In the genomic region with DNA sequence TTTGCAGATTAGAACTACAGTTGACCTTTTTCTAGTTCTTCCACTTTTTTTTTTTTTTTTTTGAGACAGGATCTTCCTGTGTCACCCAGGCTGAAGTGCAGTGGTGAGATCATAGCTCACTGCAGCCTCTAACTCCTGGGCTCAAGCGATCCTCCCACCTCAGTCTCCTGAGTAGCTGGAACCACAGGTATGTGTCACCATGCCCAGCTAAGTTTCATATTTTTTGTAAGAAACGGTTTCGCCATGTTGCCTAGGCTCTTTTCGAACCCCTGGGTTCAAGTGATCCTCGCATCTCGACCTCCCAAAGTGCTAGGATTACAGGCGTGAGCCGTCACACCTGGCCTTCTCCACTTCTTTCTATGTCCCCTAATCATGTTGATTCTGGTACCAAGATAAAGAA, we compare ENCODE assay signal across 12 cellular contexts. TPM values are rescaled to one million over a fixed set of nuclear protein-coding genes. Genes with fewer than 3 reads are reported as not detected.
DNase-seq lines count a peak whose midpoint lies in the region; ATAC-seq, FAIRE-seq and TF ChIP-seq lines count a peak whose summit lies in the region.
"Had no signal": no experiment of that assay in that cellular context is flagged by ENCODE, and none has a peak within 500 bp of the region (broad histone marks: within the 10 kb centered on the region; RNA-seq: fewer than 3 reads in every experiment).

No MANE protein-coding gene starts in this region.

- peaks cover 93% of the 10 kb centered on the region for H3K4me1 Mint-ChIP-seq in activated CD4-positive, alpha-beta memory T cell treated with anti-CD3 and anti-CD28 coated beads for 36 hours (ENCODE audit: low read depth)
- H3K4me1 Mint-ChIP-seq in effector memory CD8-positive, alpha-beta T cell (ENCODE audit: low read depth in 2 of 2), result peaks cover 52 to 76% of the 10 kb centered on the region in 2 donors

- H3K36me3 ChIP-seq in small intestine (ENCODE audit: control insufficient read depth in 2 of 2, insufficient read depth in 2 of 2, low read length in 2 of 2), result no peaks in the 10 kb centered on the region
- H3K36me3 ChIP-seq: right lobe of liver, stomach had no signal

- no peak overlapping the region for H3K27ac ChIP-seq in small intestine (ENCODE audit: low read depth in 1 of 2, low read length in 1 of 2)
- H3K27ac ChIP-seq: right lobe of liver had no signal

- TF ChIP-seq CTCF in omental fat pad (IDR thresholded peaks at IDR 0.05), result no peak

- WGBS in small intestine, 3 donors, result 93 to 95% (median 94%) methylated on average over 8 of the region's 8 CpGs

- no peaks in the 10 kb centered on the region for H3K4me1 ChIP-seq in small intestine (ENCODE audit: control insufficient read depth in 2 of 2, insufficient read depth in 1 of 2, low read depth in 1 of 2, low read length in 1 of 2)

- DNase-seq in stimulated activated CD4-positive, alpha-beta T cell treated with anti-CD3 and anti-CD28 coated beads, Interleukin-15, amount 100 ng/mL, for 24 hours, result peak; percentile 51
- DNase-seq in stimulated activated CD4-positive, alpha-beta T cell treated with anti-CD3 and anti-CD28 coated beads, Interleukin-4, amount 100 ng/mL, for 1 hour, result no peak
- DNase-seq in activated CD4-positive, alpha-beta memory T cell treated with anti-CD3 and anti-CD28 coated beads for 36 hours, result peak; percentile 75
- DNase-seq in effector memory CD8-positive, alpha-beta T cell, result no peak
- DNase-seq in effector CD4-positive, alpha-beta T cell, result no peak
- no peak for DNase-seq in omental fat pad (ENCODE audit: low spot score)
- no peak for DNase-seq in frontal cortex (ENCODE audit: low spot score in 2 of 2)
- DNase-seq in small intestine, result no peak
- DNase-seq: DMS79, NCI-H187, stomach had no signal

- CTCF ChIA-PET in activated CD4-positive, alpha-beta memory T cell treated with anti-CD3 and anti-CD28 coated beads for 36 hours (lab: Charles Lee), result interaction anchor here (0.9 to 2.8 kb wide), 29 partner anchors 7 to 328 kb away, joined by 3 to 45 read pairs (median 7); partner anchors contain the start of gene DTWD2

- intact Hi-C loops in activated CD4-positive, alpha-beta memory T cell treated with anti-CD3 and anti-CD28 coated beads for 36 hours (cut with micrococcal nuclease), result loop anchor here (5.0 kb wide), 1 partner anchor 329 kb away; the partner anchor contains the start of gene DTWD2

- peak overlapping the region; percentile 30 for H3K4me3 Mint-ChIP-seq in activated CD4-positive, alpha-beta memory T cell treated with anti-CD3 and anti-CD28 coated beads for 36 hours
- H3K4me3 Mint-ChIP-seq in effector memory CD8-positive, alpha-beta T cell, result peak overlapping the region in 1 of 2 donors; percentile 64

- H3K36me3 Mint-ChIP-seq in activated CD4-positive, alpha-beta memory T cell treated with anti-CD3 and anti-CD28 coated beads for 36 hours, result peaks cover 10% of the 10 kb centered on the region
- peaks cover 12% of the 10 kb centered on the region for H3K36me3 Mint-ChIP-seq in effector memory CD8-positive, alpha-beta T cell (ENCODE audit: insufficient read depth)

- H3K27ac Mint-ChIP-seq in activated CD4-positive, alpha-beta memory T cell treated with anti-CD3 and anti-CD28 coated beads for 36 hours, result peak overlapping the region; percentile 89
- peak overlapping the region; percentile 29 to 92 for H3K27ac Mint-ChIP-seq in effector memory CD8-positive, alpha-beta T cell

- no peaks in the 10 kb centered on the region for H3K27me3 ChIP-seq in small intestine (ENCODE audit: control insufficient read depth in 2 of 2, insufficient read depth in 2 of 2, low read length in 2 of 2)
- H3K27me3 ChIP-seq: right lobe of liver, stomach had no signal

- no peaks in the 10 kb centered on the region for H3K9me3 Mint-ChIP-seq in activated CD4-positive, alpha-beta memory T cell treated with anti-CD3 and anti-CD28 coated beads for 36 hours
- H3K9me3 Mint-ChIP-seq in effector memory CD8-positive, alpha-beta T cell, result no peaks in the 10 kb centered on the region

- H3K27me3 Mint-ChIP-seq in activated CD4-positive, alpha-beta memory T cell treated with anti-CD3 and anti-CD28 coated beads for 36 hours, result no peaks in the 10 kb centered on the region
- no peaks in the 10 kb centered on the region for H3K27me3 Mint-ChIP-seq in effector memory CD8-positive, alpha-beta T cell

- FAIRE-seq in frontal cortex (lab: Jason Lieb, UNC) (no peak), small intestine (lab: Jason Lieb, UNC) (no peak)

- ATAC-seq in effector memory CD8-positive, alpha-beta T cell (replicated peaks), result peak; percentile 18
- ATAC-seq in omental fat pad (ENCODE audit: low FRiP score), result no peak

- H3K9me3 ChIP-seq in small intestine (ENCODE audit: control insufficient read depth, low read depth), result no peaks in the 10 kb centered on the region
- H3K9me3 ChIP-seq: right lobe of liver, stomach had no signal

- H3K4me3 ChIP-seq in small intestine (ENCODE audit: low read depth in 1 of 2, low read length in 2 of 2), result no peak overlapping the region
- H3K4me3 ChIP-seq: right lobe of liver, stomach had no signal

- POLR2A ChIA-PET in activated CD4-positive, alpha-beta memory T cell treated with anti-CD3 and anti-CD28 coated beads for 36 hours (lab: Charles Lee), result interaction anchor here (0.9 to 2.4 kb wide), 12 partner anchors 9 to 96 kb away, joined by 3 to 8 read pairs (median 4); no protein-coding TSS in a partner anchor

RNA-seq across cellular contexts. Expression of gene TNFAIP8, which starts 39.7 kb away (rescaled TPM):
- total RNA-seq in activated CD4-positive, alpha-beta memory T cell treated with anti-CD3 and anti-CD28 coated beads for 36 hours, result 100 to 1,000 TPM; 153 to 159 TPM
- total RNA-seq in omental fat pad, result 100 to 1,000 TPM in 1 of 4 donors, 10 to 100 TPM in 3; 24.4 to 106 (median 75.0) TPM
- 2.9 TPM for total RNA-seq in frontal cortex
- 10 to 100 TPM in 2 of 3 donors, 1 to 10 TPM in 1; 8.5 to 11.6 (median 10.3) TPM for polyA plus RNA-seq in small intestine

Comparison
In these comparisons a context has a peak if more than half of its experiments do, and no peak if none do; other contexts are left out.
1. DNase-seq: peak in stimulated activated CD4-positive, alpha-beta T cell treated with anti-CD3 and anti-CD28 coated beads, Interleukin-15, amount 100 ng/mL, for 24 hours (single experiment) and activated CD4-positive, alpha-beta memory T cell treated with anti-CD3 and anti-CD28 coated beads for 36 hours (single experiment); none in stimulated activated CD4-positive, alpha-beta T cell treated with anti-CD3 and anti-CD28 coated beads, Interleukin-4, amount 100 ng/mL, for 1 hour (single experiment), effector memory CD8-positive, alpha-beta T cell (0 of 3), effector CD4-positive, alpha-beta T cell (single experiment), omental fat pad (single experiment), frontal cortex (0 of 2) and small intestine (single experiment).